ENCODE assay signal across 20 cellular contexts in the genomic region with DNA sequence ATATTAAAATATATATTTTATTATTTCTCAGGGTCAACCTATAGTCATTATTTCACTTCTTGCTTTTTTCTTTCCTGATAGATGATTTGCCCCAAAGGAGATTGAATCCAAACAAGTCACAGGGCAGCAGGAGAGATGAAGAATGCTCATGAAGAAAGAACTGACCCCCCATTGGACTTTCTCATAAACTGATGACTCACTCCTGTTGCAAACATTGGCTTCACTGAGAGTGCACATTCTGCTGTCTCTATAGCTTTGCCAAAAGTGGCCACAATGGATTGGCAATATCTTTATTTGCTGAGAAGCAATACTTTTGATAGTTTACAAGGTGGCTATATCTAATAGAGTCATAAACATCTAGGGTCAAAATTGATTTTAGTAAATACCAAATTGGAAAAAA. TPM values are rescaled to one million over a fixed set of nuclear protein-coding genes. Genes with fewer than 3 reads are reported as not detected.
DNase-seq lines count a peak whose midpoint lies in the region; ATAC-seq, FAIRE-seq and TF ChIP-seq lines count a peak whose summit lies in the region.
"Had no signal": no experiment of that assay in that cellular context is flagged by ENCODE, and none has a peak within 500 bp of the region (broad histone marks: within the 10 kb centered on the region; RNA-seq: fewer than 3 reads in every experiment).

No MANE protein-coding gene starts in this region.

- DNase-seq in AG20443 (ENCODE audit: low spot score), result peak; percentile 55
- DNase-seq in LNCaP clone FGC (ENCODE audit: low read depth), result peak; percentile 30
- peak; percentile 16 for DNase-seq in mammary epithelial cell
- peak; percentile 13 for DNase-seq in HepG2 (ENCODE audit: low spot score)
- no peak for DNase-seq in activated CD8-positive, alpha-beta T cell treated with anti-CD3 and anti-CD28 coated beads, Interleukin-2, amount 10 ng/mL, durations not matched to agents 7 days and 5 days
- no peak for DNase-seq in T1000 (lab: John Stamatoyannopoulos, UW)
- DNase-seq in NCI-H748 (lab: John Stamatoyannopoulos, UW; ENCODE audit: unreplicated experiment), result no peak
- no peak for DNase-seq in UCSD-AML1 (lab: John Stamatoyannopoulos, UW; ENCODE audit: unreplicated experiment)
- DNase-seq: activated naive CD4-positive, alpha-beta T cell; DND-41; effector memory CD8-positive, alpha-beta T cell; head of caudate nucleus; NCI-H146; OCI-M1; stimulated activated CD4-positive, alpha-beta T cell treated with anti-CD3 and anti-CD28 coated beads, Interleukin-12 subunit alpha, Interleukin-12 subunit beta, amount 100 ng/mL, for 4 hours had no signal

- dilution Hi-C loops in mammary epithelial cell (cut with HindIII; ENCODE audit: low sequenced_read_pairs), result loop anchor here (10.0 kb wide), 1 partner anchor 158 kb away; no protein-coding TSS in a partner anchor

- peak; percentile 63; the same call in 1 of the 3 replicates for ATAC-seq in HepG2
- no peak for ATAC-seq in activated CD8-positive, alpha-beta T cell treated with anti-CD3 and anti-CD28 coated beads, Interleukin-2, amount 10 ng/mL, durations not matched to agents 7 days and 5 days
- ATAC-seq: effector memory CD8-positive, alpha-beta T cell had no signal

- TF ChIP-seq RAD21 in HepG2 (CRISPR knock-in tag; IDR thresholded peaks at IDR 0.05), result no peak

- no peak for TF ChIP-seq CTCF in LNCaP clone FGC (IDR thresholded peaks at IDR 0.05; ENCODE audit: control insufficient read depth, extremely low read depth, insufficient read depth)
- no peak for TF ChIP-seq CTCF in mammary epithelial cell (conservative IDR thresholded peaks at IDR 0.05 in 1 of 2, IDR thresholded peaks at IDR 0.05 in 1 of 2; ENCODE audit: extremely low read depth in 1 of 2, insufficient read depth in 1 of 2, low read depth in 1 of 2, low read length in 2 of 2)
- TF ChIP-seq CTCF in HepG2 (CRISPR knock-in tag; IDR thresholded peaks at IDR 0.05), result no peak

- H3K27ac ChIP-seq in mammary epithelial cell (ENCODE audit: insufficient read depth, low read depth, low read length) (no peak overlapping the region), HepG2 (ENCODE audit: extremely low read length, insufficient read depth, low read length) (no peak overlapping the region)
- H3K27ac ChIP-seq: BLaER1 treated with 17β-estradiol and CSF1 and Interleukin-3, amounts not matched to agents 10 nM and 100 nM; parathyroid adenoma; VCaP had no signal

- H3K9me3 Mint-ChIP-seq in activated CD8-positive, alpha-beta T cell treated with anti-CD3 and anti-CD28 coated beads, Interleukin-2, amount 10 ng/mL, durations not matched to agents 7 days and 5 days (ENCODE audit: insufficient read depth), result no peaks in the 10 kb centered on the region
- H3K9me3 Mint-ChIP-seq: effector memory CD8-positive, alpha-beta T cell; IgD-negative memory B cell had no signal

- FAIRE-seq in HepG2 (lab: Jason Lieb, UNC), result no peak
- FAIRE-seq: GM12891 had no signal

- no peaks in the 10 kb centered on the region for H3K36me3 ChIP-seq in mammary epithelial cell (ENCODE audit: insufficient read depth, low read length)
- H3K36me3 ChIP-seq in HepG2 (replicated peaks in 1 of 2; ENCODE audit: control insufficient read depth in 1 of 2, insufficient read depth in 2 of 2, low read length in 2 of 2), result no peaks in the 10 kb centered on the region
- H3K36me3 ChIP-seq: BLaER1 treated with 17β-estradiol and CSF1 and Interleukin-3, amounts not matched to agents 10 nM and 100 nM had no signal

- intact Hi-C loops in mammary epithelial cell (cut with micrococcal nuclease), result no loop called here
- intact Hi-C loops in HepG2 (cut with micrococcal nuclease; ENCODE audit: unreplicated experiment), result no loop called here

- BruUV-seq in mammary epithelial cell (replicated peaks; lab: Mats Ljungman, UMichigan) (no TSS peak), HepG2 (replicated peaks; lab: Mats Ljungman, UMichigan) (no TSS peak)

- H3K9me3 ChIP-seq in mammary epithelial cell (replicated peaks; ENCODE audit: insufficient read depth, low read length) (no peaks in the 10 kb centered on the region), HepG2 (ENCODE audit: low read length) (no peaks in the 10 kb centered on the region)
- H3K9me3 ChIP-seq: BLaER1 treated with 17β-estradiol and CSF1 and Interleukin-3, amounts not matched to agents 10 nM and 100 nM had no signal

- in situ Hi-C loops in mammary epithelial cell (cut with MboI; ENCODE audit: low sequenced_read_pairs in 2 of 2) (no loop called here), HepG2 (cut with HindIII; ENCODE audit: extremely low pct_ligation_motif_present, low pct_unique_long_range_greater_than_20kb) (no loop called here)

- H3K27ac Mint-ChIP-seq in activated CD8-positive, alpha-beta T cell treated with anti-CD3 and anti-CD28 coated beads, Interleukin-2, amount 10 ng/mL, durations not matched to agents 7 days and 5 days, result no peak overlapping the region
- H3K27ac Mint-ChIP-seq: effector memory CD8-positive, alpha-beta T cell; IgD-negative memory B cell had no signal

- H3K4me1 ChIP-seq in mammary epithelial cell (ENCODE audit: insufficient read depth, low read length), result no peaks in the 10 kb centered on the region
- H3K4me1 ChIP-seq in HepG2 (ENCODE audit: insufficient read depth, low read length), result peaks cover 7% of the 10 kb centered on the region; the same call in 1 of the 2 replicates
- H3K4me1 ChIP-seq: parathyroid adenoma had no signal

- H3K79me2 ChIP-seq in mammary epithelial cell (ENCODE audit: insufficient read depth, low read length) (no peaks in the 10 kb centered on the region), HepG2 (ENCODE audit: insufficient read depth, low read length) (no peaks in the 10 kb centered on the region)
- H3K79me2 ChIP-seq: parathyroid adenoma had no signal

- H3K9ac ChIP-seq in mammary epithelial cell (ENCODE audit: insufficient read depth, low read length) (no peak overlapping the region), HepG2 (ENCODE audit: insufficient read depth, low read depth, low read length) (no peak overlapping the region)
- H3K9ac ChIP-seq: BLaER1 treated with 17β-estradiol and CSF1 and Interleukin-3, amounts not matched to agents 10 nM and 100 nM; parathyroid adenoma had no signal

- POLR2A ChIA-PET in HepG2 (lab: Yijun Ruan, JAX), result no interaction called here
- POLR2A ChIA-PET in activated CD8-positive, alpha-beta T cell treated with anti-CD3 and anti-CD28 coated beads, Interleukin-2, amount 10 ng/mL, durations not matched to agents 7 days and 5 days (lab: Charles Lee), result no interaction called here

- H3K4me2 ChIP-seq in mammary epithelial cell (ENCODE audit: insufficient read depth, low read depth, low read length), result no peak overlapping the region
- H3K4me2 ChIP-seq in HepG2 (ENCODE audit: low read depth, low read length), result no peak overlapping the region
- H3K4me2 ChIP-seq: BLaER1 treated with 17β-estradiol and CSF1 and Interleukin-3, amounts not matched to agents 10 nM and 100 nM had no signal

- no peaks in the 10 kb centered on the region for H3K27me3 ChIP-seq in mammary epithelial cell (ENCODE audit: insufficient read depth, low read length)
- no peaks in the 10 kb centered on the region for H3K27me3 ChIP-seq in HepG2 (ENCODE audit: control insufficient read depth in 1 of 2, insufficient read depth in 2 of 2, low read length in 2 of 2)
- H3K27me3 ChIP-seq: BLaER1 treated with 17β-estradiol and CSF1 and Interleukin-3, amounts not matched to agents 10 nM and 100 nM had no signal

- H3K4me3 Mint-ChIP-seq in activated CD8-positive, alpha-beta T cell treated with anti-CD3 and anti-CD28 coated beads, Interleukin-2, amount 10 ng/mL, durations not matched to agents 7 days and 5 days, result no peak overlapping the region
- H3K4me3 Mint-ChIP-seq: effector memory CD8-positive, alpha-beta T cell; IgD-negative memory B cell had no signal

- no peak for TF ChIP-seq EP300 in HepG2 (IDR thresholded peaks at IDR 0.05; ENCODE audit: low read depth in 2 of 2, low read length in 2 of 2)
- no peak for TF ChIP-seq EP300 in HepG2 (CRISPR knock-in tag; IDR thresholded peaks at IDR 0.05; ENCODE audit: borderline replicate concordance)

- CTCF ChIA-PET in mammary epithelial cell (lab: Charles Lee; ENCODE audit: low non-redundant PET), result no interaction called here
- CTCF ChIA-PET in HepG2 (lab: Yijun Ruan, JAX; ENCODE audit: low intra/inter-chr PET ratio, low total read pairs), result no interaction called here
- CTCF ChIA-PET in activated CD8-positive, alpha-beta T cell treated with anti-CD3 and anti-CD28 coated beads, Interleukin-2, amount 10 ng/mL, durations not matched to agents 7 days and 5 days (lab: Charles Lee), result no interaction called here

- no peaks in the 10 kb centered on the region for H3K4me1 Mint-ChIP-seq in activated CD8-positive, alpha-beta T cell treated with anti-CD3 and anti-CD28 coated beads, Interleukin-2, amount 10 ng/mL, durations not matched to agents 7 days and 5 days (ENCODE audit: low read depth)

- H4K20me1 ChIP-seq in mammary epithelial cell (ENCODE audit: insufficient read depth, low read length) (no peaks in the 10 kb centered on the region), HepG2 (ENCODE audit: insufficient read depth, low read length) (no peaks in the 10 kb centered on the region)
- H4K20me1 ChIP-seq: BLaER1 treated with 17β-estradiol and CSF1 and Interleukin-3, amounts not matched to agents 10 nM and 100 nM had no signal

- no peaks in the 10 kb centered on the region for H3K27me3 Mint-ChIP-seq in activated CD8-positive, alpha-beta T cell treated with anti-CD3 and anti-CD28 coated beads, Interleukin-2, amount 10 ng/mL, durations not matched to agents 7 days and 5 days (ENCODE audit: low read depth)
- H3K27me3 Mint-ChIP-seq: effector memory CD8-positive, alpha-beta T cell; IgD-negative memory B cell had no signal

- no peaks in the 10 kb centered on the region for H3K36me3 Mint-ChIP-seq in activated CD8-positive, alpha-beta T cell treated with anti-CD3 and anti-CD28 coated beads, Interleukin-2, amount 10 ng/mL, durations not matched to agents 7 days and 5 days (ENCODE audit: low read depth)
- H3K36me3 Mint-ChIP-seq: IgD-negative memory B cell had no signal

- H2AFZ ChIP-seq in mammary epithelial cell (ENCODE audit: low read depth, low read length), result no peak overlapping the region
- H2AFZ ChIP-seq in HepG2 (ENCODE audit: low read length), result no peak overlapping the region
- H2AFZ ChIP-seq: parathyroid adenoma had no signal

- H3K4me3 ChIP-seq in LNCaP clone FGC (ENCODE audit: low read depth, low read length) (no peak overlapping the region), mammary epithelial cell (replicated peaks in 1 of 3; ENCODE audit: insufficient read depth in 1 of 3, low read depth in 2 of 3, low read length in 3 of 3) (no peak overlapping the region), HepG2 (replicated peaks in 1 of 3; ENCODE audit: insufficient read depth in 1 of 3, low read depth in 2 of 3, low read length in 3 of 3) (no peak overlapping the region)
- H3K4me3 ChIP-seq: BLaER1 treated with 17β-estradiol and CSF1 and Interleukin-3, amounts not matched to agents 10 nM and 100 nM had no signal

- TF ChIP-seq POLR2A in HepG2 (IDR thresholded peaks at IDR 0.05; ENCODE audit: insufficient read depth in 1 of 2, low read depth in 2 of 2, low read length in 2 of 2), result no peak

RNA-seq across cellular contexts. Expression of a gene that starts 55.9 kb away (rescaled TPM):
- total RNA-seq in mammary epithelial cell, result 1 to 10 TPM in 1 of 2 donors, not detected in 1; 1.2 TPM
- not detected for polyA plus RNA-seq in mammary epithelial cell
- not detected for polyA minus RNA-seq in mammary epithelial cell
- total RNA-seq in HepG2 (2016; rRNA removed; fragmentation: Illumina TruSeq; extraction: Trizol), result 3.3 and 4.0 TPM in 2 replicates
- 0.91 and 1.4 TPM in 2 replicates for total RNA-seq in HepG2 (2016; cell fraction: cytosol; rRNA removed; fragmentation: Illumina TruSeq; extraction: Trizol; ENCODE audit: low read depth)
- total RNA-seq in HepG2 (2016; cell fraction: insoluble cytoplasmic fraction; rRNA removed; fragmentation: Illumina TruSeq; extraction: Trizol), result 3.7 and 4.7 TPM in 2 replicates
- 3.0 and 4.0 TPM in 2 replicates for total RNA-seq in HepG2 (2016; cell fraction: membrane; rRNA removed; fragmentation: Illumina TruSeq; extraction: Trizol)
- total RNA-seq in HepG2 (2016; cell fraction: nucleus; rRNA removed; fragmentation: Illumina TruSeq; extraction: Trizol), result 8.5 and 9.0 TPM in 2 replicates
- polyA plus RNA-seq in HepG2 (2011; rRNA removed), result 5.6 and 6.7 TPM in 2 replicates
- polyA plus RNA-seq in HepG2 (2011; cell fraction: cytosol; rRNA removed), result 3.7 and 4.0 TPM in 2 replicates
- 3.8 and 4.5 TPM in 2 replicates for polyA plus RNA-seq in HepG2 (2011; cell fraction: nucleus; rRNA removed)
- polyA plus RNA-seq in HepG2 (2012), result 3.8 and 6.1 TPM in 2 replicates
- 1.5 and 1.7 TPM in 2 replicates for polyA plus RNA-seq in HepG2 (2016; cell fraction: cytosol; fragmentation: Illumina TruSeq; extraction: Trizol; ENCODE audit: low read depth)
- 9.0 and 10.1 TPM in 2 replicates for polyA plus RNA-seq in HepG2 (2016; cell fraction: insoluble cytoplasmic fraction; fragmentation: Illumina TruSeq; extraction: Trizol; ENCODE audit: low read depth)
- polyA plus RNA-seq in HepG2 (2016; cell fraction: membrane; fragmentation: Illumina TruSeq; extraction: Trizol; ENCODE audit: low read depth), result 4.7 and 5.6 TPM in 2 replicates
- polyA plus RNA-seq in HepG2 (2016; cell fraction: nucleus; fragmentation: Illumina TruSeq; extraction: Trizol; ENCODE audit: insufficient read depth, low read depth), result 8.6 and 9.5 TPM in 2 replicates
- polyA minus RNA-seq in HepG2 (2011; rRNA and poly(A)+ RNA removed; ENCODE audit: low replicate concordance), result 8.8 TPM in 1 of 2 replicates, not detected in the other
- polyA minus RNA-seq in HepG2 (2011; cell fraction: cytosol; rRNA and poly(A)+ RNA removed), result 4.1 and 4.4 TPM in 2 replicates
- polyA minus RNA-seq in HepG2 (2011; cell fraction: nucleus; rRNA and poly(A)+ RNA removed), result 32.3 and 34.8 TPM in 2 replicates
- total RNA-seq in activated CD8-positive, alpha-beta T cell treated with anti-CD3 and anti-CD28 coated beads, Interleukin-2, amount 10 ng/mL, durations not matched to agents 7 days and 5 days, result not detected
- polyA plus RNA-seq: IgD-negative memory B cell had no signal

Comparison
In these comparisons a context has a peak if more than half of its experiments do, and no peak if none do; other contexts are left out.
1. DNase-seq: peak in AG20443 (single experiment), LNCaP clone FGC (single experiment), mammary epithelial cell (single experiment) and HepG2 (single experiment); none in activated CD8-positive, alpha-beta T cell treated with anti-CD3 and anti-CD28 coated beads, Interleukin-2, amount 10 ng/mL, durations not matched to agents 7 days and 5 days (single experiment), T1000 (single experiment), NCI-H748 (single experiment) and UCSD-AML1 (single experiment).